In genomic region chr2:10331702-10332401, GRCh38 we compare ENCODE assay signal across 8 cellular contexts. TPM values are rescaled to one million over a fixed set of nuclear protein-coding genes. Genes with fewer than 3 reads are reported as not detected.
A peak's percentile ranks its signal among the peaks of the same experiment; 100 is the strongest.
DNase-seq lines count a peak whose midpoint lies in the region; ATAC-seq and TF ChIP-seq lines count a peak whose summit lies in the region.

No MANE protein-coding gene starts in this region.

- no peaks in the 10 kb centered on the region for H3K36me3 ChIP-seq in neural progenitor cell

- no peaks in the 10 kb centered on the region for H4K20me1 ChIP-seq in neural progenitor cell (ENCODE audit: low read depth)

- H3K4me1 ChIP-seq in neural progenitor cell: peaks cover 36% of the 10 kb centered on the region

- H3K27ac Mint-ChIP-seq in neural progenitor cell: peak overlapping the region; percentile 26

- peaks cover 5% of the 10 kb centered on the region for H3K27me3 Mint-ChIP-seq in neural progenitor cell (ENCODE audit: insufficient read depth, low read depth)

- peaks cover 58% of the 10 kb centered on the region for H3K4me1 Mint-ChIP-seq in neural progenitor cell

- no peak for TF ChIP-seq CTCF in neural progenitor cell (IDR thresholded peaks at IDR 0.05)

- no peak overlapping the region for H2AFZ ChIP-seq in neural progenitor cell (replicated peaks)

- ATAC-seq in GM19351 (IDR thresholded peaks at IDR 0.05; ENCODE audit: unreplicated experiment) (peak; percentile 87), HG03280 (IDR thresholded peaks at IDR 0.05; ENCODE audit: unreplicated experiment) (peak; percentile 44)

- peak overlapping the region; percentile 53 for H3K4me3 Mint-ChIP-seq in neural progenitor cell

- peak; percentile 97 for DNase-seq in SIG-M5 treated with dmso at 0.1 percent for 504 hours (lab: John Stamatoyannopoulos, UW; ENCODE audit: unreplicated experiment)
- peak; percentile 14 for DNase-seq in activated naive CD8-positive, alpha-beta T cell treated with anti-CD3 and anti-CD28 coated beads, Interleukin-2, amount 50 U/mL, for 16 hours (ENCODE audit: low read depth, low spot score)
- DNase-seq in neural progenitor cell (ENCODE audit: low spot score): no peak
- no peak for DNase-seq in occipital lobe (lab: John Stamatoyannopoulos, UW)
- no peak for DNase-seq in NCI-H1092 (lab: John Stamatoyannopoulos, UW)
- no peak for DNase-seq in D341Med (ENCODE audit: low spot score)

- H3K9me3 Mint-ChIP-seq in neural progenitor cell: peaks cover 5% of the 10 kb centered on the region

- H3K4me2 ChIP-seq in neural progenitor cell: peak overlapping the region; percentile 41

- H3K9ac ChIP-seq in neural progenitor cell: no peak overlapping the region

- no peaks in the 10 kb centered on the region for H3K27me3 ChIP-seq in neural progenitor cell

- no peaks in the 10 kb centered on the region for H3K36me3 Mint-ChIP-seq in neural progenitor cell

- no peaks in the 10 kb centered on the region for H3K79me2 ChIP-seq in neural progenitor cell (ENCODE audit: low read depth)

- H3K27ac ChIP-seq in neural progenitor cell: no peak overlapping the region

- no peaks in the 10 kb centered on the region for H3K9me3 ChIP-seq in neural progenitor cell (ENCODE audit: low read depth)

- no peak overlapping the region for H3K4me3 ChIP-seq in neural progenitor cell

- peaks cover 10% of the 10 kb centered on the region for H3F3A ChIP-seq in neural progenitor cell (ENCODE audit: low read depth)

RNA-seq across cellular contexts. Expression of gene HPCAL1, which starts 29.1 kb away (rescaled TPM):
- 3.7 and 8.0 TPM in 2 replicates for total RNA-seq in neural progenitor cell (ENCODE audit: low replicate concordance)
- total RNA-seq in occipital lobe: 19.0 TPM

Comparison
In these comparisons a context has a peak if more than half of its experiments do, and no peak if none do; other contexts are left out.
1. DNase-seq: peak in SIG-M5 treated with dmso at 0.1 percent for 504 hours (single experiment) and activated naive CD8-positive, alpha-beta T cell treated with anti-CD3 and anti-CD28 coated beads, Interleukin-2, amount 50 U/mL, for 16 hours (single experiment); none in neural progenitor cell (single experiment), occipital lobe (single experiment), NCI-H1092 (single experiment) and D341Med (single experiment).